8 cellular contexts compared by ENCODE assay signal in the genomic region with DNA sequence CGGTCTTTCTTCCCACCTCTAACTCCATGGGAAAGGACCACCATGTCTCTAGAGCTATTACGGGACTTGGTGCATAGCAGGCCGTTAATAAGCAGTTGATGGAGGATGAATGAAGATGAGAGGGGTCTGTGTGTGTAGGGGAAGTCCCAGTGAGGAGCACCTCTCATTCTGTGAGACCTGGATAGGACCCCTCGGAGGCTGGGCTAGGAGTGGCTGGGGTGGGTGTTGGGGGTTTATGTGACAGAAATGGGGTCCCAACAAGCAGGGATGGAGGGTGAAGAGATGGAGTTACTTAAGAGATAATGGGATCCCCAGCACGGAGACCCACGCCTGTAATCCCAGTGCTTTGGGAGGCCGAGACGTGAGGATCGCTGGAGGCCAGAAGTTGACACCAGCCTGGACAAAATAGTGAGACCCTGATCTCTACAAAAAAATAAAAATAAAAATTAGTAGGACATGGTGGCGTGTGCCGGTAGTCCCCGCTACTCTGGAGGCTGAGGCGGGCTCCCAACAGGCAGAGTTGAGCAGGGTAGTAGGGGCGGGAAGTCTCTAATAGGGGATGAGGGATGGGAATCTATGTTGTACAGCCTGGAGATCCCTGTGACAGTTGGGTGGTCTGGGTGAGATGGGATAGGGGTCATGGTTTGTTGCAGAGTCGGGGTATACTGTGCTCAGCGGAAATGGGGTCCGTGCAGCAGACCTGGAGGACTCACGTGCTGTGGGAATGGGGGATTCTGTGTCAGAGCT. TPM values are rescaled to one million over a fixed set of nuclear protein-coding genes. Genes with fewer than 3 reads are reported as not detected.
DNase-seq lines count a peak whose midpoint lies in the region; ATAC-seq and TF ChIP-seq lines count a peak whose summit lies in the region.

No MANE protein-coding gene starts in this region.

- no peaks in the 10 kb centered on the region for H4K20me1 ChIP-seq in DOHH2 (ENCODE audit: control insufficient read depth, insufficient read depth, low read depth, low read length)

- peak overlapping the region; percentile 79 to 89 (median 80) for H3K4me3 Mint-ChIP-seq in T-cell

- ATAC-seq in T-cell (replicated peaks in 1 of 4), result no peak
- ATAC-seq in psoas muscle, result peak in 1 of 4 donors; percentile 1

- intact Hi-C loops in psoas muscle (cut with DNase I), result no loop called here

- H3K4me3 ChIP-seq in DOHH2 (ENCODE audit: low read length) (peak overlapping the region; percentile 71), fibroblast of mammary gland (ENCODE audit: control insufficient read depth, low read depth, low read length) (peak overlapping the region; percentile 62), psoas muscle (peak overlapping the region; percentile 72)

- H3F3A ChIP-seq in DOHH2 (ENCODE audit: control insufficient read depth, insufficient read depth), result peaks cover 22% of the 10 kb centered on the region

- H3K79me2 ChIP-seq in DOHH2 (ENCODE audit: control insufficient read depth, low read length), result no peaks in the 10 kb centered on the region

- DNase-seq in T-cell (peak in 1 of 34 experiments; percentile 6), fibroblast of mammary gland (ENCODE audit: low read depth) (no peak), psoas muscle (no peak), NCI-H2107 treated with DMSO at 0.1 percent for 48 hours (lab: John Stamatoyannopoulos, UW; ENCODE audit: unreplicated experiment) (no peak), pons (ENCODE audit: low spot score) (no peak), GDM1 (lab: John Stamatoyannopoulos, UW) (no peak), NCI-H1930 (lab: John Stamatoyannopoulos, UW) (no peak)

- peaks cover 0 to 1% (median 0%) of the 10 kb centered on the region in 3 donors for H3K9me3 Mint-ChIP-seq in T-cell

- H3K27me3 ChIP-seq in DOHH2 (ENCODE audit: control insufficient read depth, low read length) (no peaks in the 10 kb centered on the region), psoas muscle (ENCODE audit: insufficient read depth in 3 of 3, low read length in 2 of 3) (no peaks in the 10 kb centered on the region)

- H3K36me3 ChIP-seq in DOHH2 (ENCODE audit: control insufficient read depth, low read length) (no peaks in the 10 kb centered on the region), psoas muscle (ENCODE audit: insufficient read depth in 1 of 2, low read depth in 1 of 2) (no peaks in the 10 kb centered on the region)

- H3K27ac Mint-ChIP-seq in T-cell, result peak overlapping the region; percentile 93 to 94

- no peaks in the 10 kb centered on the region for H3K9me2 ChIP-seq in DOHH2 (replicated peaks; ENCODE audit: control insufficient read depth, low read length)

- POLR2A ChIA-PET in T-cell (lab: Charles Lee), result no interaction called here

- H3K36me3 Mint-ChIP-seq in T-cell, result peaks cover 4% of the 10 kb centered on the region

- 78 to 82% (median 81%) methylated on average over 18 of the region's 18 CpGs for WGBS in psoas muscle, 3 donors

- peak overlapping the region; percentile 23; the same call in 1 of the 2 replicates for H3K27ac ChIP-seq in DOHH2 (ENCODE audit: low read depth, low read length)
- peak overlapping the region; percentile 81 for H3K27ac ChIP-seq in psoas muscle

- H3K4me2 ChIP-seq in DOHH2 (ENCODE audit: low read length), result peak overlapping the region; percentile 74

- CTCF ChIA-PET in T-cell (lab: Charles Lee), result no interaction called here

- TF ChIP-seq CTCF in DOHH2 (IDR thresholded peaks at IDR 0.05; ENCODE audit: low read depth, low read length, poor library complexity, severe bottlenecking) (no peak), fibroblast of mammary gland (conservative IDR thresholded peaks at IDR 0.05; ENCODE audit: control insufficient read depth, insufficient read depth, low read depth, low read length) (no peak), psoas muscle (IDR thresholded peaks at IDR 0.05) (no peak)

- H3K27me3 Mint-ChIP-seq in T-cell, result no peaks in the 10 kb centered on the region

- H3K4me1 ChIP-seq in DOHH2 (ENCODE audit: control insufficient read depth, low read length), result peaks cover 27% of the 10 kb centered on the region
- peaks cover 3% of the 10 kb centered on the region for H3K4me1 ChIP-seq in psoas muscle

- H3K9me3 ChIP-seq in DOHH2 (ENCODE audit: control insufficient read depth, insufficient read depth, low read length) (peaks cover 1% of the 10 kb centered on the region; the same call in 1 of the 2 replicates), psoas muscle (peaks cover 2% of the 10 kb centered on the region)

- peaks cover 25 to 26% (median 26%) of the 10 kb centered on the region in 3 donors for H3K4me1 Mint-ChIP-seq in T-cell

RNA-seq across cellular contexts. Expression of gene ZNF341, which starts 0.7 kb away (rescaled TPM):
- total RNA-seq in T-cell (1 to 10 TPM; 4.0 to 6.1 (median 5.6) TPM), psoas muscle (1 to 10 TPM; 1.3 to 2.4 (median 1.5) TPM)
- polyA plus RNA-seq in psoas muscle, result 1 to 10 TPM; 1.5 to 3.0 (median 2.5) TPM

RNA-seq across cellular contexts. Expression of gene PXMP4, which starts 11.0 kb away (rescaled TPM):
- total RNA-seq in T-cell (10 to 100 TPM in 3 of 5 donors, 1 to 10 TPM in 2; 6.1 to 15.4 (median 13.9) TPM), psoas muscle (10 to 100 TPM in 1 of 4 donors, 1 to 10 TPM in 3; 4.2 to 10.6 (median 5.1) TPM)
- 1 to 10 TPM; 1.9 to 6.0 (median 3.4) TPM for polyA plus RNA-seq in psoas muscle

RNA-seq across cellular contexts. Expression of gene E2F1, which starts 44.9 kb away (rescaled TPM):
- total RNA-seq in T-cell (1 to 10 TPM; 1.8 to 7.4 (median 4.6) TPM), psoas muscle (1 to 10 TPM in 2 of 4 donors, under 1 TPM in 2; 0.73 to 1.3 (median 0.94) TPM)
- 1 to 10 TPM in 1 of 3 donors, under 1 TPM in 2; 0.79 to 6.5 (median 0.84) TPM for polyA plus RNA-seq in psoas muscle

RNA-seq across cellular contexts. Expression of gene NECAB3, which starts 56.9 kb away (rescaled TPM):
- total RNA-seq in T-cell, result 10 to 100 TPM in 3 of 5 donors, 1 to 10 TPM in 2; 8.5 to 33.9 (median 28.9) TPM
- total RNA-seq in psoas muscle, result 10 to 100 TPM; 57.9 to 98.0 (median 77.3) TPM
- 10 to 100 TPM; 37.8 to 72.0 (median 63.7) TPM for polyA plus RNA-seq in psoas muscle
